ENCODE assay signal across 6 cellular contexts in the genomic region with DNA sequence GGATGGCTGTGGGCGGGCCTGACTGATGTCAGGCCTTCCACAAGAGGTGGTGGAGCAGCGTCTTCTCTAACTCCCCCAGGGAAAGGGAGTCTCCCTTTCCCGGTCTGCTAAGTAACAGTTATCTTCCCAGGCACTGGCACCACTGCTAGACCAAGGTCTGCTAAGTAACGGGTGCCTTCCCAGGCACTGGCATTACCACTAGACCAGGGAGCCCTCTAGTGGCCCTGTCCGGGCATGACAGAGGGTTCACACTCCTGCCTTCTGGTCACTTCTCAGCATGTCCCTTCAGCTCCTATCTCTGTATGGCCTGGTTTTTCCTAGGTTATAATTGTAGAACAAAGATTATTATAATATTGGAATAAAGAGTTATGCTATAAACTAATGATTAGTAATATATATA. TPM values are rescaled to one million over a fixed set of nuclear protein-coding genes. Genes with fewer than 3 reads are reported as not detected.
DNase-seq lines count a peak whose midpoint lies in the region; ATAC-seq and TF ChIP-seq lines count a peak whose summit lies in the region.
"Not testable (repeated sequence)": the region's sequence is repeated elsewhere in the genome, so short reads cannot be mapped to it uniquely, and the experiment has no call there.

No MANE protein-coding gene starts in this region.

- H3K9me3 Mint-ChIP-seq in CD8-positive, alpha-beta T cell, result not testable (repeated sequence)

- not testable (repeated sequence) for H3K9me3 ChIP-seq in CD8-positive, alpha-beta T cell (ENCODE audit: low read length)

- not testable (repeated sequence) for H3K27me3 ChIP-seq in CD8-positive, alpha-beta T cell (ENCODE audit: insufficient read depth, low read length)

- TF ChIP-seq CTCF in CD8-positive, alpha-beta T cell (IDR thresholded peaks at IDR 0.05), result peak; percentile 40
- TF ChIP-seq CTCF in fibroblast of the aortic adventitia (IDR thresholded peaks at IDR 0.05; ENCODE audit: insufficient read depth, low read length), result peak; percentile 45

- ATAC-seq in CD8-positive, alpha-beta T cell, result peak; percentile 5
- peak; percentile 23 for ATAC-seq in HG02642 (IDR thresholded peaks at IDR 0.05; ENCODE audit: poor library complexity, unreplicated experiment)

- not testable (repeated sequence) for H3K27ac ChIP-seq in CD8-positive, alpha-beta T cell (ENCODE audit: low read depth, low read length)

- DNase-seq in CD8-positive, alpha-beta T cell, result peak; percentile 67 to 86 (median 75)
- DNase-seq in NCI-H748 treated with DMSO at 0.1 percent for 48 hours (lab: John Stamatoyannopoulos, UW) (peak; percentile 11), activated T-cell treated with anti-CD3 and anti-CD28 coated beads for 24 hours (ENCODE audit: low read depth) (peak; percentile 64)
- DNase-seq in fibroblast of the aortic adventitia (ENCODE audit: low read depth), result not testable (repeated sequence)
- peak; percentile 67 for DNase-seq in stimulated activated CD4-positive, alpha-beta T cell treated with anti-CD3 and anti-CD28 coated beads, Interleukin-12 subunit alpha, Interleukin-12 subunit beta, amount 100 ng/mL, for 4 hours

- POLR2A ChIA-PET in CD8-positive, alpha-beta T cell (lab: Charles Lee), result interaction anchor here (1.0 kb wide), 1 partner anchor 147 kb away, joined by 3 read pairs; no protein-coding TSS in a partner anchor

- H3K27ac Mint-ChIP-seq in CD8-positive, alpha-beta T cell, result peak overlapping the region; percentile 93

- intact Hi-C loops in CD8-positive, alpha-beta T cell (cut with DNase I, micrococcal nuclease), result loop anchor here (1.0 to 10.0 kb wide), 5 partner anchors 28 to 223 kb away; a partner anchor contains a TSS

- CTCF ChIA-PET in CD8-positive, alpha-beta T cell (lab: Charles Lee), result interaction anchor here (0.8 to 8.1 kb wide), 20 partner anchors 8 to 207 kb away, joined by 3 to 112 read pairs (median 6); a partner anchor contains a TSS

- H3K27me3 Mint-ChIP-seq in CD8-positive, alpha-beta T cell (ENCODE audit: low read depth), result not testable (repeated sequence)

- H3K4me1 Mint-ChIP-seq in CD8-positive, alpha-beta T cell (ENCODE audit: low read depth), result peaks cover 60% of the 10 kb centered on the region

- H3K36me3 Mint-ChIP-seq in CD8-positive, alpha-beta T cell, result peaks cover 24% of the 10 kb centered on the region

- peaks cover 58% of the 10 kb centered on the region for H3K4me1 ChIP-seq in CD8-positive, alpha-beta T cell (ENCODE audit: insufficient read depth, low read length)

- not testable (repeated sequence) for H3K36me3 ChIP-seq in CD8-positive, alpha-beta T cell (ENCODE audit: insufficient read depth, low read length)

- H3K4me3 ChIP-seq in CD8-positive, alpha-beta T cell (ENCODE audit: low read depth, low read length); fibroblast of the aortic adventitia (ENCODE audit: low read depth, low read length): not testable (repeated sequence)

- peak overlapping the region; percentile 77 for H3K4me3 Mint-ChIP-seq in CD8-positive, alpha-beta T cell

RNA-seq across cellular contexts. Expression of a gene that starts 1.8 kb away (rescaled TPM):
- 10 to 100 TPM; 34.6 to 37.0 TPM for total RNA-seq in CD8-positive, alpha-beta T cell
- total RNA-seq in fibroblast of the aortic adventitia (ENCODE audit: low replicate concordance), result not detected in 2 replicates

RNA-seq across cellular contexts. Expression of a gene that starts 40.2 kb away (rescaled TPM):
- total RNA-seq in CD8-positive, alpha-beta T cell, result 1 to 10 TPM; 6.3 to 6.6 TPM
- total RNA-seq in fibroblast of the aortic adventitia (ENCODE audit: low replicate concordance), result 0.90 and 4.8 TPM in 2 replicates

RNA-seq across cellular contexts. Expression of a gene that starts 40.8 kb away (rescaled TPM):
- total RNA-seq in CD8-positive, alpha-beta T cell, result 10 to 100 TPM; 10.5 to 13.3 TPM
- total RNA-seq in fibroblast of the aortic adventitia (ENCODE audit: low replicate concordance), result 1.2 and 4.5 TPM in 2 replicates

RNA-seq across cellular contexts. Expression of a gene that starts 49.5 kb away (rescaled TPM):
- total RNA-seq in CD8-positive, alpha-beta T cell, result 10 to 100 TPM; 10.2 to 11.5 TPM
- 4.0 and 9.8 TPM in 2 replicates for total RNA-seq in fibroblast of the aortic adventitia (ENCODE audit: low replicate concordance)

RNA-seq across cellular contexts. Expression of a gene that starts 59.4 kb away (rescaled TPM):
- total RNA-seq in CD8-positive, alpha-beta T cell, result 10 to 100 TPM; 40.6 to 47.1 TPM
- total RNA-seq in fibroblast of the aortic adventitia (ENCODE audit: low replicate concordance), result 3.5 and 10.0 TPM in 2 replicates

Comparison
In these comparisons a context has a peak if more than half of its experiments do, and no peak if none do; other contexts are left out.
1. RNA of a gene that starts 1.8 kb away (total RNA-seq): 34.6 to 37.0 TPM in CD8-positive, alpha-beta T cell; not detected in fibroblast of the aortic adventitia; every median in the first group is over 10 times any median in the second.